18 cellular contexts compared by ENCODE assay signal in the genomic region with DNA sequence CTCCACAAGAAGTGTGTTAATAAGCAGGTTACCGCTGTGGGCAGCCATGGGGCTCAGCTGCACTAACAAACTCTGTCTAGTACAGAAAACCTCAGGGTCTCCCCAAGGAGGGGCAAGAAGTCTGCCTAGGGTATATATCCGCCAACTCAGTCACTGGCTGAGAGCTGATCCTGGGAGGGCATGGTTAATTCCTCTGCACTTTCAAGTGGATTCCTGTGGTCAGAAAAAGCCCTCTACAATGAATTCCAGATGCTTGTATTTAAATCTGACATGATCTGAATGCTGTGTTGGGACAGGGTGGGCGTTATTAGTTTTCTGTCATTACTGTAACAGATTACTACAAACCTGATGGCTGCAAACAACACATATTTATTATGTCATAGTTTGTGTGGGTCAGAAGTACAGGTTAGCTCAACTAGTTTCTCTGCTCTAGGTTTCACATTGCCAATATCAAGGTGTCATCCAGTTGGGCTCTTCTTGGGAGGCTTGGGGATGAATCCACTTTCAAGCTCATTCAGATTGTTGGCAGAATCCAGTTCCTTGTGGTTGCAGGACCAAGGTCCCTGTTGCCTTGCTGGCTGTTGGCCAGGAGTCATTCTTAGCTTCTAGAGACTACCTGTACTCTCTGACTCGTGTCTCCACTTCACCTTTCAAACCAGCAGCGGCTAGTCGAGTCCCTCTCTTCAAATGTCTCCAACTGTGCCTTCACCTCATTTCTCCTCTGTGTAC. TPM values are rescaled to one million over a fixed set of nuclear protein-coding genes. Genes with fewer than 3 reads are reported as not detected.
DNase-seq lines count a peak whose midpoint lies in the region; ATAC-seq lines count a peak whose summit lies in the region.
"Had no signal": no experiment of that assay in that cellular context is flagged by ENCODE, and none has a peak within 500 bp of the region (broad histone marks: within the 10 kb centered on the region; RNA-seq: fewer than 3 reads in every experiment).

No MANE protein-coding gene starts in this region.

- H3K4me3 Mint-ChIP-seq in activated T-cell treated with anti-CD3 and anti-CD28 coated beads, Interleukin-2, amount 50 U/mL, for 4 hours: no peak overlapping the region
- H3K4me3 Mint-ChIP-seq: stimulated activated naive B cell treated with anti-CD40 and anti-IgM and Interleukin-4, amounts not matched to agents 10 μg/mL and 1 μg/mL and 100 μg/mL, for 72 hours had no signal

- peak; percentile 63 for DNase-seq in AG20443 (ENCODE audit: low spot score)
- peak; percentile 11 for DNase-seq in LHCN-M2 (ENCODE audit: low read depth)
- peak; percentile 28 for DNase-seq in epidermal melanocyte (ENCODE audit: insufficient read length, low spot score)
- peak; percentile 35 for DNase-seq in non-pigmented ciliary epithelial cell (ENCODE audit: low read depth)
- DNase-seq in activated T-cell treated with anti-CD3 and anti-CD28 coated beads for 4 hours: no peak
- DNase-seq in activated T-cell treated with anti-CD3 and anti-CD28 coated beads, Interleukin-2, amount 50 U/mL, for 4 hours: no peak
- no peak for DNase-seq in T-helper 9 cell
- DNase-seq: activated CD4-positive, alpha-beta T cell treated with anti-CD3 and anti-CD28 coated beads for 1 hour; activated T-cell treated with anti-CD3 and anti-CD28 coated beads, Interleukin-2, amount 50 U/mL, for 1 hour; amniotic stem cell; effector CD8-positive, alpha-beta T cell; hypothalamus; NCI-H1105 treated with DMSO at 0.1 percent for 48 hours; NCI-H748 treated with DMSO at 0.1 percent for 48 hours; posterior cingulate gyrus; stimulated activated CD4-positive, alpha-beta T cell treated with anti-CD3 and anti-CD28 coated beads, Interleukin-4, amount 100 ng/mL, for 1 hour; stimulated activated naive B cell treated with anti-CD40 and anti-IgM and Interleukin-4, amounts not matched to agents 10 μg/mL and 1 μg/mL and 100 μg/mL, for 72 hours had no signal

- peaks cover 8% of the 10 kb centered on the region for H3K27me3 Mint-ChIP-seq in activated T-cell treated with anti-CD3 and anti-CD28 coated beads, Interleukin-2, amount 50 U/mL, for 4 hours (ENCODE audit: low read depth)

- H3K36me3 Mint-ChIP-seq in activated T-cell treated with anti-CD3 and anti-CD28 coated beads, Interleukin-2, amount 50 U/mL, for 4 hours (ENCODE audit: insufficient read depth): no peaks in the 10 kb centered on the region

- no peaks in the 10 kb centered on the region for H3K9me3 Mint-ChIP-seq in activated T-cell treated with anti-CD3 and anti-CD28 coated beads, Interleukin-2, amount 50 U/mL, for 4 hours

- ATAC-seq in HG02610 (IDR thresholded peaks at IDR 0.05; ENCODE audit: unreplicated experiment): no peak
- no peak for ATAC-seq in activated T-cell treated with anti-CD3 and anti-CD28 coated beads, Interleukin-2, amount 50 U/mL, for 4 hours
- ATAC-seq: stimulated activated naive B cell treated with anti-CD40 and anti-IgM and Interleukin-4, amounts not matched to agents 10 μg/mL and 1 μg/mL and 100 μg/mL, for 72 hours had no signal

- no peaks in the 10 kb centered on the region for H3K4me1 Mint-ChIP-seq in activated T-cell treated with anti-CD3 and anti-CD28 coated beads, Interleukin-2, amount 50 U/mL, for 4 hours (ENCODE audit: low read depth)
- H3K4me1 Mint-ChIP-seq: stimulated activated naive B cell treated with anti-CD40 and anti-IgM and Interleukin-4, amounts not matched to agents 10 μg/mL and 1 μg/mL and 100 μg/mL, for 72 hours had no signal

RNA-seq across cellular contexts. Expression of a gene that starts 8.0 kb away (rescaled TPM):
- total RNA-seq in LHCN-M2 (2014; rRNA removed): not detected in 2 replicates
- polyA plus RNA-seq in LHCN-M2 (2012): not detected
- total RNA-seq in activated T-cell treated with anti-CD3 and anti-CD28 coated beads, Interleukin-2, amount 50 U/mL, for 4 hours: not detected

RNA-seq across cellular contexts. Expression of a gene that starts 30.4 kb away (rescaled TPM):
- total RNA-seq in LHCN-M2 (2014; rRNA removed): not detected in 2 replicates
- polyA plus RNA-seq in LHCN-M2 (2012): not detected
- total RNA-seq in activated T-cell treated with anti-CD3 and anti-CD28 coated beads, Interleukin-2, amount 50 U/mL, for 4 hours: 100 to 1,000 TPM in 2 of 3 donors, 10 to 100 TPM in 1; 95.7 to 129 (median 112) TPM

RNA-seq across cellular contexts. Expression of a gene that starts 52.9 kb away (rescaled TPM):
- total RNA-seq in LHCN-M2 (2014; rRNA removed): 8.6 and 10.1 TPM in 2 replicates
- polyA plus RNA-seq in LHCN-M2 (2012): 3.4 TPM
- total RNA-seq in activated T-cell treated with anti-CD3 and anti-CD28 coated beads, Interleukin-2, amount 50 U/mL, for 4 hours: 10 to 100 TPM in 1 of 3 donors, 1 to 10 TPM in 2; 8.0 to 12.1 (median 9.1) TPM

Comparison
In these comparisons a context has a peak if more than half of its experiments do, and no peak if none do; other contexts are left out.
1. DNase-seq: peak in AG20443 (single experiment), LHCN-M2 (single experiment), epidermal melanocyte (single experiment) and non-pigmented ciliary epithelial cell (single experiment); none in activated T-cell treated with anti-CD3 and anti-CD28 coated beads for 4 hours (single experiment), activated T-cell treated with anti-CD3 and anti-CD28 coated beads, Interleukin-2, amount 50 U/mL, for 4 hours (single experiment) and T-helper 9 cell (single experiment).
2. RNA of a gene that starts 30.4 kb away (total RNA-seq): 95.7 to 129 TPM in activated T-cell treated with anti-CD3 and anti-CD28 coated beads, Interleukin-2, amount 50 U/mL, for 4 hours; not detected in LHCN-M2; every median in the first group is over 10 times any median in the second.